ENCODE assay signal across 23 cellular contexts in genomic region chr3:31895471-31895870, GRCh38.
"Had no signal": no experiment of that assay in that cellular context is flagged by ENCODE, and none has a peak within 500 bp of the region (broad histone marks: within the 10 kb centered on the region; RNA-seq: fewer than 3 reads in every experiment).

No MANE protein-coding gene starts in this region.

- H3K4me3 Mint-ChIP-seq: activated CD8-positive, alpha-beta T cell treated with anti-CD3 and anti-CD28 coated beads, Interleukin-2, amount 10 ng/mL, durations not matched to agents 7 days and 5 days; activated T-helper 1 cell treated with anti-CD3 and anti-CD28 coated beads, Interleukin-12 subunit alpha, Interleukin-12 subunit beta, Interleukin-2, Interleukin-4 antibody, amounts not matched to agents 30 ng/mL and 10 ng/mL and 1 ng/mL, durations not matched to agents 14 hours and 24 hours and 36 hours; brain; dendritic cell treated with granulocyte-macrophage colony-stimulating factor and Interleukin-4, amounts not matched to agents 40 ng/mL and 50 ng/mL, for 4 days; effector memory CD8-positive, alpha-beta T cell; nephron; stimulated activated naive CD8-positive, alpha-beta T cell treated with anti-CD3 and anti-CD28 coated beads, Interleukin-15, Interleukin-2, amounts not matched to agents 100 ng/mL and 50 ng/mL, for 24 hours had no signal

- H3K27me3 ChIP-seq: adrenal gland had no signal

- H3K36me3 ChIP-seq: adrenal gland had no signal

- H3K27ac ChIP-seq: adrenal gland, psoas muscle, VCaP had no signal

- H3K9me3 ChIP-seq: adrenal gland, psoas muscle had no signal

- H3K4me3 ChIP-seq: adrenal gland, psoas muscle had no signal

- H3K4me1 ChIP-seq: adrenal gland, psoas muscle had no signal

- H3K27ac Mint-ChIP-seq: activated CD8-positive, alpha-beta T cell treated with anti-CD3 and anti-CD28 coated beads, Interleukin-2, amount 10 ng/mL, durations not matched to agents 7 days and 5 days; activated T-helper 1 cell treated with anti-CD3 and anti-CD28 coated beads, Interleukin-12 subunit alpha, Interleukin-12 subunit beta, Interleukin-2, Interleukin-4 antibody, amounts not matched to agents 30 ng/mL and 10 ng/mL and 1 ng/mL, durations not matched to agents 14 hours and 24 hours and 36 hours; brain; dendritic cell treated with granulocyte-macrophage colony-stimulating factor and Interleukin-4, amounts not matched to agents 40 ng/mL and 50 ng/mL, for 4 days; effector memory CD8-positive, alpha-beta T cell; nephron; stimulated activated naive CD8-positive, alpha-beta T cell treated with anti-CD3 and anti-CD28 coated beads, Interleukin-15, Interleukin-2, amounts not matched to agents 100 ng/mL and 50 ng/mL, for 24 hours had no signal

- DNase-seq: activated CD4-positive, alpha-beta T cell treated with anti-CD3 and anti-CD28 coated beads for 4 hours; activated CD8-positive, alpha-beta memory T cell treated with anti-CD3 and anti-CD28 coated beads, Interleukin-2, amount 50 U/mL, for 48 hours; activated CD8-positive, alpha-beta T cell treated with anti-CD3 and anti-CD28 coated beads, Interleukin-2, amount 10 ng/mL, durations not matched to agents 7 days and 5 days; activated naive CD4-positive, alpha-beta T cell treated with Interleukin-2 at 50 U/mL for 16 hours; adrenal gland; cerebellar nuclear complex; effector memory CD8-positive, alpha-beta T cell; erythroblast; foreskin melanocyte; head of caudate nucleus; mesendoderm; psoas muscle; stimulated activated CD4-positive, alpha-beta T cell treated with anti-CD3 and anti-CD28 coated beads, Interleukin-4, amount 100 ng/mL, for 1 hour; stimulated activated CD8-positive, alpha-beta memory T cell treated with anti-CD3 and anti-CD28 coated beads, Interleukin-4, amount 100 ng/mL, for 48 hours; T-helper 9 cell had no signal

- H3K9me3 Mint-ChIP-seq: activated T-helper 1 cell treated with anti-CD3 and anti-CD28 coated beads, Interleukin-12 subunit alpha, Interleukin-12 subunit beta, Interleukin-2, Interleukin-4 antibody, amounts not matched to agents 30 ng/mL and 10 ng/mL and 1 ng/mL, durations not matched to agents 14 hours and 24 hours and 36 hours; dendritic cell treated with granulocyte-macrophage colony-stimulating factor and Interleukin-4, amounts not matched to agents 40 ng/mL and 50 ng/mL, for 4 days; effector memory CD8-positive, alpha-beta T cell; nephron; stimulated activated naive CD8-positive, alpha-beta T cell treated with anti-CD3 and anti-CD28 coated beads, Interleukin-15, Interleukin-2, amounts not matched to agents 100 ng/mL and 50 ng/mL, for 24 hours had no signal

- H3K36me3 Mint-ChIP-seq: brain had no signal

- ATAC-seq: activated CD8-positive, alpha-beta T cell treated with anti-CD3 and anti-CD28 coated beads, Interleukin-2, amount 10 ng/mL, durations not matched to agents 7 days and 5 days; effector memory CD8-positive, alpha-beta T cell; left lobe of liver; psoas muscle; sciatic nerve had no signal
